ENCODE assay signal across 9 cellular contexts in genomic region chr19:45117666-45118065, GRCh38. TPM values are rescaled to one million over a fixed set of nuclear protein-coding genes. Genes with fewer than 3 reads are reported as not detected.
DNase-seq lines count a peak whose midpoint lies in the region; ATAC-seq and TF ChIP-seq lines count a peak whose summit lies in the region.
"Had no signal": no experiment of that assay in that cellular context is flagged by ENCODE, and none has a peak within 500 bp of the region (broad histone marks: within the 10 kb centered on the region; RNA-seq: fewer than 3 reads in every experiment).

No MANE protein-coding gene starts in this region.

- peak; percentile 25 for DNase-seq in activated CD4-positive, alpha-beta T cell treated with anti-CD3 and anti-CD28 coated beads for 48 hours
- no peak for DNase-seq in activated CD4-positive, alpha-beta T cell treated with anti-CD3 and anti-CD28 coated beads, Interleukin-2, amount 50 U/mL, for 4 hours
- DNase-seq in HL-60 (ENCODE audit: low read depth in 1 of 2, low spot score in 1 of 2), result no peak
- DNase-seq in amniotic epithelial cell (ENCODE audit: low read depth), result peak; percentile 44
- no peak for DNase-seq in trophoblast cell
- DNase-seq in HK-2 (ENCODE audit: unreplicated experiment), result no peak
- DNase-seq in BE2C, result no peak
- DNase-seq: HFFc6 had no signal

- no peak overlapping the region for H4K8ac ChIP-seq in trophoblast cell (ENCODE audit: low read depth, low read length)

- peak overlapping the region; percentile 2 for H3K18ac ChIP-seq in trophoblast cell (ENCODE audit: low read length)

- H4K12ac ChIP-seq in trophoblast cell (ENCODE audit: low read depth, low read length), result no peak overlapping the region

- H3K9ac ChIP-seq in trophoblast cell (ENCODE audit: low read length), result no peak overlapping the region

- H3K27me3 ChIP-seq in HL-60 (ENCODE audit: insufficient read depth, poor library complexity, severe bottlenecking) (no peaks in the 10 kb centered on the region), trophoblast cell (ENCODE audit: insufficient read depth, low read length) (no peaks in the 10 kb centered on the region), BE2C (no peaks in the 10 kb centered on the region)

- H3K4me3 ChIP-seq in HL-60 (replicated peaks; ENCODE audit: insufficient read depth, low read length), result no peak overlapping the region
- no peak overlapping the region for H3K4me3 ChIP-seq in trophoblast cell (ENCODE audit: low read depth, low read length)
- H3K4me3 ChIP-seq in BE2C (ENCODE audit: low read depth, low read length), result no peak overlapping the region

- H3K27ac ChIP-seq in HL-60 (replicated peaks) (peak overlapping the region; percentile 78), trophoblast cell (ENCODE audit: low read depth, low read length) (no peak overlapping the region)

- no peak overlapping the region for H2BK120ac ChIP-seq in trophoblast cell (ENCODE audit: insufficient read depth, low read length, poor library complexity)

- TF ChIP-seq CTCF in HL-60 (IDR thresholded peaks at IDR 0.05; ENCODE audit: insufficient read depth, low read length) (no peak), BE2C (IDR thresholded peaks at IDR 0.05; ENCODE audit: low read depth, low read length) (no peak)

- no peak for ATAC-seq in HG03460 (IDR thresholded peaks at IDR 0.05; ENCODE audit: unreplicated experiment)

- peaks cover 19 to 34% of the 10 kb centered on the region in 2 experiments for H3K4me1 ChIP-seq in trophoblast cell (ENCODE audit: control insufficient read depth in 1 of 2, insufficient read depth in 2 of 2, low read length in 2 of 2)
- H3K4me1 ChIP-seq in BE2C, result peaks cover 14% of the 10 kb centered on the region

- H2AK5ac ChIP-seq in trophoblast cell (ENCODE audit: low read length), result no peak overlapping the region

- H3K4me2 ChIP-seq in trophoblast cell (ENCODE audit: low read length), result no peak overlapping the region

- H3K23ac ChIP-seq in trophoblast cell (ENCODE audit: low read length), result no peak overlapping the region

- H3K9me3 ChIP-seq in trophoblast cell (ENCODE audit: insufficient read depth, low read depth, low read length), result no peaks in the 10 kb centered on the region
- no peaks in the 10 kb centered on the region for H3K9me3 ChIP-seq in BE2C

- H3K14ac ChIP-seq in trophoblast cell (ENCODE audit: low read length), result no peak overlapping the region

- no peak overlapping the region for H3K4ac ChIP-seq in trophoblast cell (ENCODE audit: low read depth, low read length)

- H3K36me3 ChIP-seq in trophoblast cell (ENCODE audit: control insufficient read depth in 1 of 2, insufficient read depth in 2 of 2, low read length in 2 of 2), result no peaks in the 10 kb centered on the region
- no peaks in the 10 kb centered on the region; the same call in 1 of the 2 replicates for H3K36me3 ChIP-seq in BE2C

- H3K79me2 ChIP-seq in trophoblast cell (ENCODE audit: control insufficient read depth, insufficient read depth, low read length, poor library complexity), result peaks cover 13% of the 10 kb centered on the region

- no peak overlapping the region for H2BK5ac ChIP-seq in trophoblast cell (ENCODE audit: low read depth, low read length, poor library complexity)

- H4K91ac ChIP-seq in trophoblast cell (ENCODE audit: low read depth, low read length), result no peak overlapping the region

- no CpG with 5 or more reads among the region's 12 CpGs for WGBS in trophoblast cell (ENCODE audit: extremely low coverage, insufficient coverage, insufficient read length)

- no peak overlapping the region for H2AFZ ChIP-seq in trophoblast cell (ENCODE audit: insufficient read depth, low read length, poor library complexity)

- no peaks in the 10 kb centered on the region for H3K79me1 ChIP-seq in trophoblast cell (ENCODE audit: low read length)

- no peak overlapping the region for H2BK12ac ChIP-seq in trophoblast cell (ENCODE audit: low read length)

RNA-seq across cellular contexts. Expression of gene PPP1R37, which starts 24.7 kb away (rescaled TPM):
- 12.8 and 12.9 TPM in 2 replicates for polyA plus RNA-seq in trophoblast cell (2013)
- 59.0 TPM for polyA plus RNA-seq in BE2C (2012; ENCODE audit: insufficient read depth, insufficient read length, low read depth)

RNA-seq across cellular contexts. Expression of gene GEMIN7, which starts 38.6 kb away (rescaled TPM):
- polyA plus RNA-seq in trophoblast cell (2013), result 18.4 and 19.0 TPM in 2 replicates
- 67.8 TPM for polyA plus RNA-seq in BE2C (2012; ENCODE audit: insufficient read depth, insufficient read length, low read depth)

RNA-seq across cellular contexts. Expression of gene ZNF296, which starts 41.4 kb away (rescaled TPM):
- polyA plus RNA-seq in trophoblast cell (2013), result 0.62 and 0.67 TPM in 2 replicates
- polyA plus RNA-seq in BE2C (2012; ENCODE audit: insufficient read depth, insufficient read length, low read depth), result 4.9 TPM

RNA-seq across cellular contexts. Expression of gene NKPD1, which starts 43.1 kb away (rescaled TPM):
- polyA plus RNA-seq in trophoblast cell (2013), result 0.10 TPM in 2 replicates
- 0.17 TPM for polyA plus RNA-seq in BE2C (2012; ENCODE audit: insufficient read depth, insufficient read length, low read depth)

Comparison
In these comparisons a context has a peak if more than half of its experiments do, and no peak if none do; other contexts are left out.
1. DNase-seq: peak in activated CD4-positive, alpha-beta T cell treated with anti-CD3 and anti-CD28 coated beads for 48 hours (single experiment) and amniotic epithelial cell (single experiment); none in activated CD4-positive, alpha-beta T cell treated with anti-CD3 and anti-CD28 coated beads, Interleukin-2, amount 50 U/mL, for 4 hours (0 of 2), HL-60 (0 of 2), trophoblast cell (0 of 2), HK-2 (single experiment) and BE2C (single experiment).